Comparison of ENCODE assay signal across 2 cellular contexts in the genomic region with DNA sequence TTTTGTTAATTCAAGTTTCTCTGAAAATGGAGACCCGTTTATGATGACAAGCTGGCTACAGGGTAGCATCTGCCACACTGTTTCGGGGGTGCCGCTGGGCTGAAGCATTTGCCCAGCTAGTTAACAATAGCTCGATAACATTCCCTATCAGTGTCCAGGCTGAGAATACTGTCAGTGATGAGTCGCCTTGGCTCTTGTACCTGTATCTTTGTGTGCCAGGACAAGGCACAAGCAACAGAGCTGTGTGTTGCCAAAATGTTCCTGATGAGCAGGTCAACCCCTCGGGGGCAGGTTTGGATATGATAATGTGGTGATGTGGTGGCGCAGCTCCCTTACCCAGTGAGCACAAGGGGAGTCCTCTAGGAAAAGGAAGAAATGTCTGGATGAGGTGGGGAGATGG.
TF ChIP-seq lines count a peak whose summit lies in the region.

No MANE protein-coding gene starts in this region.

TF ChIP-seq in SK-N-SH, 30 proteins besides CTCF, POLR2A, EP300 and RAD21:
- TF ChIP-seq, protein P1, sequence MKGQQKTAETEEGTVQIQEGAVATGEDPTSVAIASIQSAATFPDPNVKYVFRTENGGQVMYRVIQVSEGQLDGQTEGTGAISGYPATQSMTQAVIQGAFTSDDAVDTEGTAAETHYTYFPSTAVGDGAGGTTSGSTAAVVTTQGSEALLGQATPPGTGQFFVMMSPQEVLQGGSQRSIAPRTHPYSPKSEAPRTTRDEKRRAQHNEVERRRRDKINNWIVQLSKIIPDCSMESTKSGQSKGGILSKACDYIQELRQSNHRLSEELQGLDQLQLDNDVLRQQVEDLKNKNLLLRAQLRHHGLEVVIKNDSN (IDR thresholded peaks at IDR 0.05; ENCODE audit: borderline replicate concordance, low read depth) = no peak
- TF ChIP-seq, protein P2, sequence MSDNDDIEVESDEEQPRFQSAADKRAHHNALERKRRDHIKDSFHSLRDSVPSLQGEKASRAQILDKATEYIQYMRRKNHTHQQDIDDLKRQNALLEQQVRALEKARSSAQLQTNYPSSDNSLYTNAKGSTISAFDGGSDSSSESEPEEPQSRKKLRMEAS (IDR thresholded peaks at IDR 0.05; ENCODE audit: low read depth) = no peak
- TF ChIP-seq FOXM1 (IDR thresholded peaks at IDR 0.05; ENCODE audit: low read depth) (no peak), FOSL2 (IDR thresholded peaks at IDR 0.05; ENCODE audit: borderline replicate concordance, low read depth) (no peak)

TF ChIP-seq in SK-N-SH treated with all-trans-retinoic acid at 6 μM for 48 hours, 23 proteins besides CTCF, POLR2A, EP300 and RAD21 (continued from another document):
- TF ChIP-seq, protein P3, sequence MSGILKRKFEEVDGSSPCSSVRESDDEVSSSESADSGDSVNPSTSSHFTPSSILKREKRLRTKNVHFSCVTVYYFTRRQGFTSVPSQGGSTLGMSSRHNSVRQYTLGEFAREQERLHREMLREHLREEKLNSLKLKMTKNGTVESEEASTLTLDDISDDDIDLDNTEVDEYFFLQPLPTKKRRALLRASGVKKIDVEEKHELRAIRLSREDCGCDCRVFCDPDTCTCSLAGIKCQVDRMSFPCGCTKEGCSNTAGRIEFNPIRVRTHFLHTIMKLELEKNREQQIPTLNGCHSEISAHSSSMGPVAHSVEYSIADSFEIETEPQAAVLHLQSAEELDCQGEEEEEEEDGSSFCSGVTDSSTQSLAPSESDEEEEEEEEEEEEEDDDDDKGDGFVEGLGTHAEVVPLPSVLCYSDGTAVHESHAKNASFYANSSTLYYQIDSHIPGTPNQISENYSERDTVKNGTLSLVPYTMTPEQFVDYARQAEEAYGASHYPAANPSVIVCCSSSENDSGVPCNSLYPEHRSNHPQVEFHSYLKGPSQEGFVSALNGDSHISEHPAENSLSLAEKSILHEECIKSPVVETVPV (CRISPR knock-in tag; IDR thresholded peaks at IDR 0.05) = no peak
- TF ChIP-seq ZFP30 (CRISPR knock-in tag; IDR thresholded peaks at IDR 0.05) (no peak), ZC3H10 (CRISPR knock-in tag; IDR thresholded peaks at IDR 0.05) (no peak)
- TF ChIP-seq, protein P4, sequence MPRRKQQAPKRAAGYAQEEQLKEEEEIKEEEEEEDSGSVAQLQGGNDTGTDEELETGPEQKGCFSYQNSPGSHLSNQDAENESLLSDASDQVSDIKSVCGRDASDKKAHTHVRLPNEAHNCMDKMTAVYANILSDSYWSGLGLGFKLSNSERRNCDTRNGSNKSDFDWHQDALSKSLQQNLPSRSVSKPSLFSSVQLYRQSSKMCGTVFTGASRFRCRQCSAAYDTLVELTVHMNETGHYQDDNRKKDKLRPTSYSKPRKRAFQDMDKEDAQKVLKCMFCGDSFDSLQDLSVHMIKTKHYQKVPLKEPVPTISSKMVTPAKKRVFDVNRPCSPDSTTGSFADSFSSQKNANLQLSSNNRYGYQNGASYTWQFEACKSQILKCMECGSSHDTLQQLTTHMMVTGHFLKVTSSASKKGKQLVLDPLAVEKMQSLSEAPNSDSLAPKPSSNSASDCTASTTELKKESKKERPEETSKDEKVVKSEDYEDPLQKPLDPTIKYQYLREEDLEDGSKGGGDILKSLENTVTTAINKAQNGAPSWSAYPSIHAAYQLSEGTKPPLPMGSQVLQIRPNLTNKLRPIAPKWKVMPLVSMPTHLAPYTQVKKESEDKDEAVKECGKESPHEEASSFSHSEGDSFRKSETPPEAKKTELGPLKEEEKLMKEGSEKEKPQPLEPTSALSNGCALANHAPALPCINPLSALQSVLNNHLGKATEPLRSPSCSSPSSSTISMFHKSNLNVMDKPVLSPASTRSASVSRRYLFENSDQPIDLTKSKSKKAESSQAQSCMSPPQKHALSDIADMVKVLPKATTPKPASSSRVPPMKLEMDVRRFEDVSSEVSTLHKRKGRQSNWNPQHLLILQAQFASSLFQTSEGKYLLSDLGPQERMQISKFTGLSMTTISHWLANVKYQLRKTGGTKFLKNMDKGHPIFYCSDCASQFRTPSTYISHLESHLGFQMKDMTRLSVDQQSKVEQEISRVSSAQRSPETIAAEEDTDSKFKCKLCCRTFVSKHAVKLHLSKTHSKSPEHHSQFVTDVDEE (CRISPR knock-in tag; IDR thresholded peaks at IDR 0.05) = no peak
